8 cellular contexts compared by ENCODE assay signal in the genomic region with DNA sequence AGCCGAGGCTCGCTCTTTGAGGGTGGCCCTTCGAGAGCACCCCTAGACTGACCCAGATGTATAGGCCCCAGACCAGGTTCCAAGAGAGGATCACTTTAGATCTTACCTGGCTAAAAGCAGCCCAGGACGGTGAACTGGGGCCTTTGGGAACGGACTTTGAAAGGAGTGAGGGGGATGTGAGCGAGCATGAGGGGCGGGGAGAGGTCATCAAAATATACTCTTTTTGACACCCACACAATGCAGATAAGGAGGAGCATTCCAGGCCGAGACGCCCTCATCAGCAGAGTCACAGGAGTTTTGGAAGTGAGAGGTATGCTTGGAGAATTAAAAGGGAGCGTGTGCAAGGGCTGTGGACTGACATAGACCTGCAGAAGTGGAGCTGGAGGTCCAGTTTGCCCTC. TPM values are rescaled to one million over a fixed set of nuclear protein-coding genes. Genes with fewer than 3 reads are reported as not detected.
DNase-seq lines count a peak whose midpoint lies in the region; ATAC-seq and TF ChIP-seq lines count a peak whose summit lies in the region.

No MANE protein-coding gene starts in this region.

- WGBS in sigmoid colon, 2 donors, result 1 to 5% methylated on average over 10 of the region's 10 CpGs

- DNase-seq in SJSA1 (ENCODE audit: low read depth in 1 of 2, low spot score in 2 of 2) (no peak), fibroblast of the aortic adventitia (ENCODE audit: low read depth) (no peak), sigmoid colon (no peak), NCI-H1694 treated with DMSO at 0.1 percent for 48 hours (lab: John Stamatoyannopoulos, UW) (no peak), HPDE6-E6E7 (ENCODE audit: extremely low spot score) (no peak)
- no peak for DNase-seq in effector CD4-positive, alpha-beta T cell

- no peaks in the 10 kb centered on the region for H3K9me3 ChIP-seq in SJSA1 (replicated peaks)
- H3K9me3 ChIP-seq in sigmoid colon, result no peaks in the 10 kb centered on the region

- H3K4me3 ChIP-seq in GM12875 (ENCODE audit: low read depth, low read length) (peak overlapping the region; percentile 79), SJSA1 (peak overlapping the region; percentile 54), fibroblast of the aortic adventitia (ENCODE audit: low read depth, low read length) (peak overlapping the region; percentile 70), sigmoid colon (peak overlapping the region; percentile 55 to 64 (median 62))

- H3K27ac ChIP-seq in SJSA1 (peak overlapping the region; percentile 63), sigmoid colon (peak overlapping the region; percentile 65 to 77 (median 73))

- no peak for ATAC-seq in GM19467 (IDR thresholded peaks at IDR 0.05; ENCODE audit: unreplicated experiment)

- no peak for TF ChIP-seq CTCF in GM12875 (IDR thresholded peaks at IDR 0.05; ENCODE audit: borderline replicate concordance, insufficient read depth, low read depth, low read length)
- no peak for TF ChIP-seq CTCF in fibroblast of the aortic adventitia (IDR thresholded peaks at IDR 0.05; ENCODE audit: insufficient read depth, low read length)
- no peak for TF ChIP-seq CTCF in sigmoid colon (IDR thresholded peaks at IDR 0.05)

- intact Hi-C loops in sigmoid colon (cut with DNase I), result no loop called here

- no peaks in the 10 kb centered on the region for H3K36me3 ChIP-seq in SJSA1
- H3K36me3 ChIP-seq in sigmoid colon, result peaks cover 0 to 8% (median 1%) of the 10 kb centered on the region in 4 donors

- TF ChIP-seq POLR2A in sigmoid colon (IDR thresholded peaks at IDR 0.05), result no peak

- no peak for TF ChIP-seq EP300 in sigmoid colon (IDR thresholded peaks at IDR 0.05)

- H3K27me3 ChIP-seq in SJSA1 (replicated peaks) (no peaks in the 10 kb centered on the region), sigmoid colon (no peaks in the 10 kb centered on the region)

- H3K4me1 ChIP-seq in SJSA1 (replicated peaks) (no peaks in the 10 kb centered on the region; the same call in 1 of the 2 replicates), sigmoid colon (peaks cover 0 to 23% (median 13%) of the 10 kb centered on the region in 4 donors)

RNA-seq across cellular contexts. Expression of gene NSDHL, which starts 0.5 kb away (rescaled TPM):
- 6.8 and 12.7 TPM in 2 replicates for total RNA-seq in SJSA1 (2014; rRNA removed; shearing (Covaris generic))
- 8.8 and 11.7 TPM in 2 replicates for total RNA-seq in fibroblast of the aortic adventitia (ENCODE audit: low replicate concordance)
- 1 to 10 TPM; 6.1 to 9.9 (median 8.4) TPM for total RNA-seq in sigmoid colon
- polyA plus RNA-seq in sigmoid colon, result 10 to 100 TPM; 11.8 to 32.5 (median 14.4) TPM

RNA-seq across cellular contexts. Expression of gene CETN2, which starts 0.8 kb away (rescaled TPM):
- 33.8 and 53.2 TPM in 2 replicates for total RNA-seq in SJSA1 (2014; rRNA removed; shearing (Covaris generic))
- total RNA-seq in fibroblast of the aortic adventitia (ENCODE audit: low replicate concordance), result 65.7 and 209 TPM in 2 replicates
- total RNA-seq in sigmoid colon, result 10 to 100 TPM; 44.3 to 56.4 (median 48.4) TPM
- polyA plus RNA-seq in sigmoid colon, result 10 to 100 TPM; 22.7 to 32.4 (median 26.2) TPM
